ENCODE assay signal across 1 cellular context in the genomic region with DNA sequence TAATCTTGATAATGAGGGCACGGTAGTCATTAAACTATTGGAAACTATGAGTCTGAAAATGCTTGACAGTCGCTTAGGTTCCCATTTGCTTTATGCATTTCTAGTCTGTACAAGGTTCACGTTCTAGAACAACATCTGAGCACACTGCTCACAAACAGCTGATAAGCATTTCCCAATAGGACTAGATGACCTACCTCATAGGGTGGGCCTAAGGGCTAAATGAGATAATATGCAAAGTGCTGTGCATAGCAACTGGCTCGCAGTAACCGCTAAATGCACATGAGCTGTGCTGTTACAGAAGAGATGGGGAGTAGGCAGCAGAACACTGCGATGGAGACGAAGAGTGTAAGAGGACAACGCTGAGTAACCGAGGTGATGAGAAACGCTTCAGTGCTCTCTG.
A peak's percentile ranks its signal among the peaks of the same experiment; 100 is the strongest.
TF ChIP-seq lines count a peak whose summit lies in the region.

No MANE protein-coding gene starts in this region.

TF ChIP-seq in K562, 482 proteins besides CTCF, POLR2A, EP300 and RAD21 (continued from another document):
- no peak for TF ChIP-seq ZNF134 (CRISPR knock-in tag; conservative IDR thresholded peaks at IDR 0.05)
- TF ChIP-seq ZNF124 (CRISPR knock-in tag; IDR thresholded peaks at IDR 0.05): no peak
- TF ChIP-seq SP1 (CRISPR knock-in tag; IDR thresholded peaks at IDR 0.05): no peak
- TF ChIP-seq, protein P1, sequence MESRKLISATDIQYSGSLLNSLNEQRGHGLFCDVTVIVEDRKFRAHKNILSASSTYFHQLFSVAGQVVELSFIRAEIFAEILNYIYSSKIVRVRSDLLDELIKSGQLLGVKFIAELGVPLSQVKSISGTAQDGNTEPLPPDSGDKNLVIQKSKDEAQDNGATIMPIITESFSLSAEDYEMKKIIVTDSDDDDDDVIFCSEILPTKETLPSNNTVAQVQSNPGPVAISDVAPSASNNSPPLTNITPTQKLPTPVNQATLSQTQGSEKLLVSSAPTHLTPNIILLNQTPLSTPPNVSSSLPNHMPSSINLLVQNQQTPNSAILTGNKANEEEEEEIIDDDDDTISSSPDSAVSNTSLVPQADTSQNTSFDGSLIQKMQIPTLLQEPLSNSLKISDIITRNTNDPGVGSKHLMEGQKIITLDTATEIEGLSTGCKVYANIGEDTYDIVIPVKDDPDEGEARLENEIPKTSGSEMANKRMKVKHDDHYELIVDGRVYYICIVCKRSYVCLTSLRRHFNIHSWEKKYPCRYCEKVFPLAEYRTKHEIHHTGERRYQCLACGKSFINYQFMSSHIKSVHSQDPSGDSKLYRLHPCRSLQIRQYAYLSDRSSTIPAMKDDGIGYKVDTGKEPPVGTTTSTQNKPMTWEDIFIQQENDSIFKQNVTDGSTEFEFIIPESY (CRISPR knock-in tag; IDR thresholded peaks at IDR 0.05): peak; percentile 62; the same call in 1 of the 2 replicates
- no peak for TF ChIP-seq TBL1XR1 (IDR thresholded peaks at IDR 0.05; ENCODE audit: low read length in 2 of 2)
- no peak for TF ChIP-seq HLTF (IDR thresholded peaks at IDR 0.05)
- TF ChIP-seq SNIP1 (IDR thresholded peaks at IDR 0.05; ENCODE audit: low read depth): no peak
- no peak for TF ChIP-seq HMG20B (CRISPR knock-in tag; IDR thresholded peaks at IDR 0.05)
- TF ChIP-seq ZNF668 (CRISPR knock-in tag; IDR thresholded peaks at IDR 0.05): no peak
- TF ChIP-seq ZNF274 (IDR thresholded peaks at IDR 0.05; ENCODE audit: borderline replicate concordance, low read depth, low read length): no peak
- no peak for TF ChIP-seq GTF2E2 (tag; IDR thresholded peaks at IDR 0.05)
- no peak for TF ChIP-seq SMC3 (conservative IDR thresholded peaks at IDR 0.05; ENCODE audit: insufficient read depth, low read depth, low read length)
- TF ChIP-seq RFX1 (IDR thresholded peaks at IDR 0.05): peak; percentile 33
- no peak for TF ChIP-seq KHSRP (IDR thresholded peaks at IDR 0.05)
- peak; percentile 90 for TF ChIP-seq CEBPB (tag; IDR thresholded peaks at IDR 0.05)
- TF ChIP-seq NFYB (IDR thresholded peaks at IDR 0.05; ENCODE audit: extremely low read depth, insufficient read length): no peak
- TF ChIP-seq, protein P2, sequence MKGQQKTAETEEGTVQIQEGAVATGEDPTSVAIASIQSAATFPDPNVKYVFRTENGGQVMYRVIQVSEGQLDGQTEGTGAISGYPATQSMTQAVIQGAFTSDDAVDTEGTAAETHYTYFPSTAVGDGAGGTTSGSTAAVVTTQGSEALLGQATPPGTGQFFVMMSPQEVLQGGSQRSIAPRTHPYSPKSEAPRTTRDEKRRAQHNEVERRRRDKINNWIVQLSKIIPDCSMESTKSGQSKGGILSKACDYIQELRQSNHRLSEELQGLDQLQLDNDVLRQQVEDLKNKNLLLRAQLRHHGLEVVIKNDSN (CRISPR knock-in tag; IDR thresholded peaks at IDR 0.05): no peak
- TF ChIP-seq PYGO2 (tag; IDR thresholded peaks at IDR 0.05): no peak
- TF ChIP-seq, protein P3, sequence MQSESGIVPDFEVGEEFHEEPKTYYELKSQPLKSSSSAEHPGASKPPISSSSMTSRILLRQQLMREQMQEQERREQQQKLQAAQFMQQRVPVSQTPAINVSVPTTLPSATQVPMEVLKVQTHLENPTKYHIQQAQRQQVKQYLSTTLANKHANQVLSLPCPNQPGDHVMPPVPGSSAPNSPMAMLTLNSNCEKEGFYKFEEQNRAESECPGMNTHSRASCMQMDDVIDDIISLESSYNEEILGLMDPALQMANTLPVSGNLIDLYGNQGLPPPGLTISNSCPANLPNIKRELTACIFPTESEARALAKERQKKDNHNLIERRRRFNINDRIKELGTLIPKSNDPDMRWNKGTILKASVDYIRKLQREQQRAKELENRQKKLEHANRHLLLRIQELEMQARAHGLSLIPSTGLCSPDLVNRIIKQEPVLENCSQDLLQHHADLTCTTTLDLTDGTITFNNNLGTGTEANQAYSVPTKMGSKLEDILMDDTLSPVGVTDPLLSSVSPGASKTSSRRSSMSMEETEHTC (IDR thresholded peaks at IDR 0.05): no peak
- TF ChIP-seq SMAD3 (CRISPR knock-in tag; conservative IDR thresholded peaks at IDR 0.05): no peak
- TF ChIP-seq, protein P4, sequence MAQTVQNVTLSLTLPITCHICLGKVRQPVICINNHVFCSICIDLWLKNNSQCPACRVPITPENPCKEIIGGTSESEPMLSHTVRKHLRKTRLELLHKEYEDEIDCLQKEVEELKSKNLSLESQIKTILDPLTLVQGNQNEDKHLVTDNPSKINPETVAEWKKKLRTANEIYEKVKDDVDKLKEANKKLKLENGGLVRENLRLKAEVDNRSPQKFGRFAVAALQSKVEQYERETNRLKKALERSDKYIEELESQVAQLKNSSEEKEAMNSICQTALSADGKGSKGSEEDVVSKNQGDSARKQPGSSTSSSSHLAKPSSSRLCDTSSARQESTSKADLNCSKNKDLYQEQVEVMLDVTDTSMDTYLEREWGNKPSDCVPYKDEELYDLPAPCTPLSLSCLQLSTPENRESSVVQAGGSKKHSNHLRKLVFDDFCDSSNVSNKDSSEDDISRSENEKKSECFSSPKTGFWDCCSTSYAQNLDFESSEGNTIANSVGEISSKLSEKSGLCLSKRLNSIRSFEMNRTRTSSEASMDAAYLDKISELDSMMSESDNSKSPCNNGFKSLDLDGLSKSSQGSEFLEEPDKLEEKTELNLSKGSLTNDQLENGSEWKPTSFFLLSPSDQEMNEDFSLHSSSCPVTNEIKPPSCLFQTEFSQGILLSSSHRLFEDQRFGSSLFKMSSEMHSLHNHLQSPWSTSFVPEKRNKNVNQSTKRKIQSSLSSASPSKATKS (CRISPR knock-in tag; IDR thresholded peaks at IDR 0.05): no peak
- TF ChIP-seq ZNF445 (CRISPR knock-in tag; IDR thresholded peaks at IDR 0.05; ENCODE audit: low read depth): no peak
- TF ChIP-seq TSC22D4 (tag; IDR thresholded peaks at IDR 0.05): no peak
- TF ChIP-seq, protein P5, sequence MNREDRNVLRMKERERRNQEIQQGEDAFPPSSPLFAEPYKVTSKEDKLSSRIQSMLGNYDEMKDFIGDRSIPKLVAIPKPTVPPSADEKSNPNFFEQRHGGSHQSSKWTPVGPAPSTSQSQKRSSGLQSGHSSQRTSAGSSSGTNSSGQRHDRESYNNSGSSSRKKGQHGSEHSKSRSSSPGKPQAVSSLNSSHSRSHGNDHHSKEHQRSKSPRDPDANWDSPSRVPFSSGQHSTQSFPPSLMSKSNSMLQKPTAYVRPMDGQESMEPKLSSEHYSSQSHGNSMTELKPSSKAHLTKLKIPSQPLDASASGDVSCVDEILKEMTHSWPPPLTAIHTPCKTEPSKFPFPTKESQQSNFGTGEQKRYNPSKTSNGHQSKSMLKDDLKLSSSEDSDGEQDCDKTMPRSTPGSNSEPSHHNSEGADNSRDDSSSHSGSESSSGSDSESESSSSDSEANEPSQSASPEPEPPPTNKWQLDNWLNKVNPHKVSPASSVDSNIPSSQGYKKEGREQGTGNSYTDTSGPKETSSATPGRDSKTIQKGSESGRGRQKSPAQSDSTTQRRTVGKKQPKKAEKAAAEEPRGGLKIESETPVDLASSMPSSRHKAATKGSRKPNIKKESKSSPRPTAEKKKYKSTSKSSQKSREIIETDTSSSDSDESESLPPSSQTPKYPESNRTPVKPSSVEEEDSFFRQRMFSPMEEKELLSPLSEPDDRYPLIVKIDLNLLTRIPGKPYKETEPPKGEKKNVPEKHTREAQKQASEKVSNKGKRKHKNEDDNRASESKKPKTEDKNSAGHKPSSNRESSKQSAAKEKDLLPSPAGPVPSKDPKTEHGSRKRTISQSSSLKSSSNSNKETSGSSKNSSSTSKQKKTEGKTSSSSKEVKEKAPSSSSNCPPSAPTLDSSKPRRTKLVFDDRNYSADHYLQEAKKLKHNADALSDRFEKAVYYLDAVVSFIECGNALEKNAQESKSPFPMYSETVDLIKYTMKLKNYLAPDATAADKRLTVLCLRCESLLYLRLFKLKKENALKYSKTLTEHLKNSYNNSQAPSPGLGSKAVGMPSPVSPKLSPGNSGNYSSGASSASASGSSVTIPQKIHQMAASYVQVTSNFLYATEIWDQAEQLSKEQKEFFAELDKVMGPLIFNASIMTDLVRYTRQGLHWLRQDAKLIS (CRISPR knock-in tag; IDR thresholded peaks at IDR 0.05): no peak
- TF ChIP-seq SRF (CRISPR knock-in tag; IDR thresholded peaks at IDR 0.05): no peak
- TF ChIP-seq GATA2 (CRISPR knock-in tag; IDR thresholded peaks at IDR 0.05): no peak
- TF ChIP-seq, protein P6, sequence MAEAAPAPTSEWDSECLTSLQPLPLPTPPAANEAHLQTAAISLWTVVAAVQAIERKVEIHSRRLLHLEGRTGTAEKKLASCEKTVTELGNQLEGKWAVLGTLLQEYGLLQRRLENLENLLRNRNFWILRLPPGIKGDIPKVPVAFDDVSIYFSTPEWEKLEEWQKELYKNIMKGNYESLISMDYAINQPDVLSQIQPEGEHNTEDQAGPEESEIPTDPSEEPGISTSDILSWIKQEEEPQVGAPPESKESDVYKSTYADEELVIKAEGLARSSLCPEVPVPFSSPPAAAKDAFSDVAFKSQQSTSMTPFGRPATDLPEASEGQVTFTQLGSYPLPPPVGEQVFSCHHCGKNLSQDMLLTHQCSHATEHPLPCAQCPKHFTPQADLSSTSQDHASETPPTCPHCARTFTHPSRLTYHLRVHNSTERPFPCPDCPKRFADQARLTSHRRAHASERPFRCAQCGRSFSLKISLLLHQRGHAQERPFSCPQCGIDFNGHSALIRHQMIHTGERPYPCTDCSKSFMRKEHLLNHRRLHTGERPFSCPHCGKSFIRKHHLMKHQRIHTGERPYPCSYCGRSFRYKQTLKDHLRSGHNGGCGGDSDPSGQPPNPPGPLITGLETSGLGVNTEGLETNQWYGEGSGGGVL (CRISPR knock-in tag; IDR thresholded peaks at IDR 0.05): no peak
